8 cellular contexts compared by ENCODE assay signal in the genomic region with DNA sequence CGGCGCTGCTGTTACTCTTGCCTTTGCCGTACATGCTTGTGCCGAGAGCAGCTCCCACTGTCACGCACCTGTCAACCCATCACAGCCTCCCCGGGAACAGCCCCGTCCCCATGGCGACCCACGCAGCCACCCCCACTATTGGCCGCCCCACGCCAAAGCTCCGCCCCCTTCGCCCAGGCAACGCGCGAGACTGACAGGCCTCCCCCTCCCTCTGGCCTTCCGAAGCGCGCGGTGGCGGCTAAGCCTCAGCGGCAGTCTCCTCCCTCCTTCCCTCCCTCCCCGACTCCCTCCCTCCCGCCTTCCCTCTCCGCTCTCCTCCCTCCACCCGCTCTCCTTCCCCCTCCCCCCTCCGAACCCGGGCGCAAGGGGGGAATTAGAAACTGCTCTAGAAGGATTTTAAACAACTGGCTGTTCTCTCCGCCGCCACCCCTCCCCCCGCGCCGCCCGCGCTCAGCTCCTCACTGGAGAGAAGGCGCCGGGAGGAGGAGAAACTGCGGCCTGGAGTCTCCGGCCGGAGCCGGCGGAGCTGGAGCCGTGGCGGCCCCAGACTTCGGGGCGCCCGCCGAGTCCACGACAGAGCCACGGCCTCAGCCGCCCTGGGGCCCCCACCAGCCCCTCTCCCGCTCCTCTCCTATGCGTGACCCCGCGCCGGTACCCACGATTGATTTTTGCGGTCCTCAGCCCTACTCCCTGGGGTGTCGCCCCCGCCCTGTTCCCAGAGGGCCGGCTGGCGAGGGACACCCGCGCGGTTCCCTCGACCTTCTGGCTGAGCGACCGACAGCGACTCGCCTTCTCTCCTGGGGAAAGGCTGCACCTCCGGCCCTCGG. TPM values are rescaled to one million over a fixed set of nuclear protein-coding genes. Genes with fewer than 3 reads are reported as not detected.
DNase-seq lines count a peak whose midpoint lies in the region; ATAC-seq and TF ChIP-seq lines count a peak whose summit lies in the region.

Gene SSBP2, minus strand, starts transcription at position 89 of the 827 bp plus-strand sequence. Its CDS starts 55 bp downstream, at position 34.

- WGBS in liver = 1% methylated on average over 73 of the region's 73 CpGs

- H3K9ac ChIP-seq in liver (ENCODE audit: low read depth in 1 of 2, low read length in 2 of 2) = peak within 1 kb of the TSS; percentile 8 to 84

- H3K4me1 ChIP-seq in liver (ENCODE audit: control insufficient read depth in 4 of 4, insufficient read depth in 4 of 4, low read length in 3 of 4) = peaks cover 0 to 9% (median 2%) of the 10 kb centered on the region in 4 donors

- no peaks in the 10 kb centered on the region for H3K9me3 ChIP-seq in liver (ENCODE audit: control insufficient read depth in 4 of 4, low read length in 3 of 4)

- ATAC-seq in GM19395 (IDR thresholded peaks at IDR 0.05; ENCODE audit: unreplicated experiment) = peak; percentile 66
- peak; percentile 45 for ATAC-seq in HG03558 (IDR thresholded peaks at IDR 0.05; ENCODE audit: extremely low read depth, unreplicated experiment)

- peak; percentile 97 for DNase-seq in CD1c-positive myeloid dendritic cell (ENCODE audit: extremely low spot score)
- DNase-seq in NCI-H748 (lab: John Stamatoyannopoulos, UW; ENCODE audit: unreplicated experiment) = peak; percentile 98
- DNase-seq in activated CD4-positive, alpha-beta T cell treated with anti-CD3 and anti-CD28 coated beads, Interleukin-2, amount 50 U/mL, for 4 hours = peak; percentile 100
- peak; percentile 99 for DNase-seq in dermis blood vessel endothelial cell
- peak; percentile 99 for DNase-seq in stimulated activated CD4-positive, alpha-beta T cell treated with anti-CD3 and anti-CD28 coated beads, Interleukin-4, amount 100 ng/mL, for 1 hour

- H3K27me3 ChIP-seq in liver (ENCODE audit: control insufficient read depth in 4 of 4, insufficient read depth in 4 of 4, low read length in 3 of 4) = no peaks in the 10 kb centered on the region

- H3K36me3 ChIP-seq in liver (ENCODE audit: control insufficient read depth in 4 of 4, insufficient read depth in 3 of 4, low read depth in 1 of 4, low read length in 3 of 4) = no peaks in the 10 kb centered on the region

- peak within 1 kb of the TSS; percentile 80 to 90 for H3K27ac ChIP-seq in liver (ENCODE audit: low read depth in 1 of 2, low read length in 2 of 2)

- TF ChIP-seq RAD21 in liver (IDR thresholded peaks at IDR 0.05) = peak; percentile 73 to 78

- TF ChIP-seq CTCF in liver (IDR thresholded peaks at IDR 0.05; ENCODE audit: low read depth, low read length, missing input control) = no peak

- peak within 1 kb of the TSS; percentile 87 to 98 (median 96) for H3K4me3 ChIP-seq in liver (ENCODE audit: low read depth in 1 of 3, low read length in 3 of 3)

TF ChIP-seq in liver, 16 proteins besides CTCF, POLR2A, EP300 and RAD21:
- TF ChIP-seq, protein P1, sequence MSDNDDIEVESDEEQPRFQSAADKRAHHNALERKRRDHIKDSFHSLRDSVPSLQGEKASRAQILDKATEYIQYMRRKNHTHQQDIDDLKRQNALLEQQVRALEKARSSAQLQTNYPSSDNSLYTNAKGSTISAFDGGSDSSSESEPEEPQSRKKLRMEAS (IDR thresholded peaks at IDR 0.05) = no peak
- peak; percentile 78 for TF ChIP-seq NR2F2 (IDR thresholded peaks at IDR 0.05)
- TF ChIP-seq ZBTB33 (IDR thresholded peaks at IDR 0.05) = peak; percentile 97
- TF ChIP-seq YY1 (IDR thresholded peaks at IDR 0.05) = peak; percentile 70
- peak; percentile 55 for TF ChIP-seq TAF1 (conservative IDR thresholded peaks at IDR 0.05)
- peak; percentile 81 for TF ChIP-seq SP1 (IDR thresholded peaks at IDR 0.05)
- TF ChIP-seq FOXA1 (IDR thresholded peaks at IDR 0.05) = peak; percentile 68
- no peak for TF ChIP-seq FOXA2 (IDR thresholded peaks at IDR 0.05)
- TF ChIP-seq, protein P2, sequence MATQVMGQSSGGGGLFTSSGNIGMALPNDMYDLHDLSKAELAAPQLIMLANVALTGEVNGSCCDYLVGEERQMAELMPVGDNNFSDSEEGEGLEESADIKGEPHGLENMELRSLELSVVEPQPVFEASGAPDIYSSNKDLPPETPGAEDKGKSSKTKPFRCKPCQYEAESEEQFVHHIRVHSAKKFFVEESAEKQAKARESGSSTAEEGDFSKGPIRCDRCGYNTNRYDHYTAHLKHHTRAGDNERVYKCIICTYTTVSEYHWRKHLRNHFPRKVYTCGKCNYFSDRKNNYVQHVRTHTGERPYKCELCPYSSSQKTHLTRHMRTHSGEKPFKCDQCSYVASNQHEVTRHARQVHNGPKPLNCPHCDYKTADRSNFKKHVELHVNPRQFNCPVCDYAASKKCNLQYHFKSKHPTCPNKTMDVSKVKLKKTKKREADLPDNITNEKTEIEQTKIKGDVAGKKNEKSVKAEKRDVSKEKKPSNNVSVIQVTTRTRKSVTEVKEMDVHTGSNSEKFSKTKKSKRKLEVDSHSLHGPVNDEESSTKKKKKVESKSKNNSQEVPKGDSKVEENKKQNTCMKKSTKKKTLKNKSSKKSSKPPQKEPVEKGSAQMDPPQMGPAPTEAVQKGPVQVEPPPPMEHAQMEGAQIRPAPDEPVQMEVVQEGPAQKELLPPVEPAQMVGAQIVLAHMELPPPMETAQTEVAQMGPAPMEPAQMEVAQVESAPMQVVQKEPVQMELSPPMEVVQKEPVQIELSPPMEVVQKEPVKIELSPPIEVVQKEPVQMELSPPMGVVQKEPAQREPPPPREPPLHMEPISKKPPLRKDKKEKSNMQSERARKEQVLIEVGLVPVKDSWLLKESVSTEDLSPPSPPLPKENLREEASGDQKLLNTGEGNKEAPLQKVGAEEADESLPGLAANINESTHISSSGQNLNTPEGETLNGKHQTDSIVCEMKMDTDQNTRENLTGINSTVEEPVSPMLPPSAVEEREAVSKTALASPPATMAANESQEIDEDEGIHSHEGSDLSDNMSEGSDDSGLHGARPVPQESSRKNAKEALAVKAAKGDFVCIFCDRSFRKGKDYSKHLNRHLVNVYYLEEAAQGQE (IDR thresholded peaks at IDR 0.05) = peak; percentile 76
- TF ChIP-seq RXRA (IDR thresholded peaks at IDR 0.05) = peak in 1 of 2 donors; percentile 62
- peak; percentile 44 to 50 for TF ChIP-seq HNF4A (conservative IDR thresholded peaks at IDR 0.05)
- TF ChIP-seq HNF4G (IDR thresholded peaks at IDR 0.05) = no peak
- peak; percentile 25 to 33 for TF ChIP-seq EGR1 (IDR thresholded peaks at IDR 0.05; ENCODE audit: low read depth in 2 of 2)
- peak in 1 of 2 donors; percentile 59 for TF ChIP-seq GABPA (IDR thresholded peaks at IDR 0.05 in 1 of 2, conservative IDR thresholded peaks at IDR 0.05 in 1 of 2)
- TF ChIP-seq, protein P3, sequence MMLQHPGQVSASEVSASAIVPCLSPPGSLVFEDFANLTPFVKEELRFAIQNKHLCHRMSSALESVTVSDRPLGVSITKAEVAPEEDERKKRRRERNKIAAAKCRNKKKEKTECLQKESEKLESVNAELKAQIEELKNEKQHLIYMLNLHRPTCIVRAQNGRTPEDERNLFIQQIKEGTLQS (IDR thresholded peaks at IDR 0.05) = no peak
- peak; percentile 49 to 57 for TF ChIP-seq JUND (IDR thresholded peaks at IDR 0.05)
TF ChIP-seq in liver: peak in this region for 12.

RNA-seq across cellular contexts. Expression of gene SSBP2, which starts in this region (rescaled TPM):
- total RNA-seq in dermis blood vessel endothelial cell (11.7 and 15.5 TPM in 2 replicates), liver (10 to 100 TPM in 1 of 2 donors, 1 to 10 TPM in 1; 4.3 to 10.1 TPM)
- 1 to 10 TPM; 2.2 to 3.9 TPM for polyA plus RNA-seq in liver

Comparison
In these comparisons a context has a peak if more than half of its experiments do, and no peak if none do; other contexts are left out.
1. Peak in every context shown above with its lines: DNase-seq, ATAC-seq, H3K4me3 ChIP-seq and H3K27ac ChIP-seq.